In genomic region chr15:41512512-41513281, GRCh38 we compare ENCODE assay signal across 8 cellular contexts. TPM values are rescaled to one million over a fixed set of nuclear protein-coding genes. Genes with fewer than 3 reads are reported as not detected.
DNase-seq lines count a peak whose midpoint lies in the region; ATAC-seq lines count a peak whose summit lies in the region.

No MANE protein-coding gene starts in this region.

- peak; percentile 45 for DNase-seq in activated T-cell treated with anti-CD3 and anti-CD28 coated beads, Interleukin-2, amount 50 U/mL, for 1 hour
- DNase-seq in activated T-cell treated with anti-CD3 and anti-CD28 coated beads for 4 hours (no peak), right cardiac atrium (peak in 1 of 3 donors; percentile 34), NCI-H1417 treated with DMSO at 0.1 percent for 48 hours (lab: John Stamatoyannopoulos, UW) (no peak), NCI-H2196 treated with DMSO at 0.1 percent for 48 hours (lab: John Stamatoyannopoulos, UW; ENCODE audit: unreplicated experiment) (no peak)
- DNase-seq in activated CD4-positive, alpha-beta memory T cell treated with anti-CD3 and anti-CD28 coated beads for 36 hours = peak; percentile 51

- peaks cover 25% of the 10 kb centered on the region for H3K27me3 Mint-ChIP-seq in activated CD4-positive, alpha-beta memory T cell treated with anti-CD3 and anti-CD28 coated beads for 36 hours

- peak overlapping the region; percentile 52 for H3K4me3 Mint-ChIP-seq in activated CD4-positive, alpha-beta memory T cell treated with anti-CD3 and anti-CD28 coated beads for 36 hours

- H3K9ac ChIP-seq in skeletal muscle satellite cell (ENCODE audit: low read depth, low read length) = no peak overlapping the region

- WGBS in right cardiac atrium = 4% methylated on average over 60 of the region's 60 CpGs

- no peak overlapping the region for H3K27ac Mint-ChIP-seq in activated CD4-positive, alpha-beta memory T cell treated with anti-CD3 and anti-CD28 coated beads for 36 hours

- POLR2A ChIA-PET in activated CD4-positive, alpha-beta memory T cell treated with anti-CD3 and anti-CD28 coated beads for 36 hours (lab: Charles Lee) = interaction anchor here (0.6 to 1.1 kb wide), 3 partner anchors 19 to 380 kb away, joined by 3 read pairs; partner anchors contain the start of gene ITPKA

- peak overlapping the region; percentile 57 for H3K4me2 ChIP-seq in skeletal muscle satellite cell (ENCODE audit: low read length)

- peaks cover 8% of the 10 kb centered on the region for H3K36me3 Mint-ChIP-seq in activated CD4-positive, alpha-beta memory T cell treated with anti-CD3 and anti-CD28 coated beads for 36 hours

- ATAC-seq in right cardiac atrium (peak; percentile 29 to 56), HG03280 (IDR thresholded peaks at IDR 0.05; ENCODE audit: unreplicated experiment) (no peak)

- peaks cover 22% of the 10 kb centered on the region for H3K4me1 Mint-ChIP-seq in activated CD4-positive, alpha-beta memory T cell treated with anti-CD3 and anti-CD28 coated beads for 36 hours (ENCODE audit: low read depth)

- peaks cover 7% of the 10 kb centered on the region for H3K4me1 ChIP-seq in right cardiac atrium (ENCODE audit: control insufficient read depth, insufficient read depth, low read length)
- peaks cover 21% of the 10 kb centered on the region for H3K4me1 ChIP-seq in skeletal muscle satellite cell (ENCODE audit: control insufficient read depth, insufficient read depth, low read length)

- intact Hi-C loops in activated CD4-positive, alpha-beta memory T cell treated with anti-CD3 and anti-CD28 coated beads for 36 hours (cut with micrococcal nuclease) = loop anchor here (1.0 kb wide), 1 partner anchor 10 kb away; no protein-coding TSS in a partner anchor
- intact Hi-C loops in right cardiac atrium (cut with DNase I) = no loop called here

- no peaks in the 10 kb centered on the region for H3K9me3 Mint-ChIP-seq in activated CD4-positive, alpha-beta memory T cell treated with anti-CD3 and anti-CD28 coated beads for 36 hours

- no peak overlapping the region for H3K27ac ChIP-seq in right cardiac atrium (ENCODE audit: low read length)

- no peaks in the 10 kb centered on the region for H3K9me3 ChIP-seq in right cardiac atrium (ENCODE audit: control insufficient read depth, low read length)
- no peaks in the 10 kb centered on the region for H3K9me3 ChIP-seq in skeletal muscle satellite cell (replicated peaks; ENCODE audit: low read length)

- H3K27me3 ChIP-seq in right cardiac atrium (ENCODE audit: control insufficient read depth, insufficient read depth) (no peaks in the 10 kb centered on the region), skeletal muscle satellite cell (ENCODE audit: control insufficient read depth, insufficient read depth, low read length) (peaks cover 38% of the 10 kb centered on the region)

- CTCF ChIA-PET in activated CD4-positive, alpha-beta memory T cell treated with anti-CD3 and anti-CD28 coated beads for 36 hours (lab: Charles Lee) = interaction anchor here (1.6 kb wide), 1 partner anchor 47 kb away, joined by 6 read pairs; no protein-coding TSS in a partner anchor

- H3K4me3 ChIP-seq in right cardiac atrium (ENCODE audit: low read length) (peak overlapping the region; percentile 55), skeletal muscle satellite cell (ENCODE audit: low read length) (peak overlapping the region; percentile 57)

- H3K36me3 ChIP-seq in skeletal muscle satellite cell (ENCODE audit: insufficient read depth, low read length) = peaks cover 9% of the 10 kb centered on the region

RNA-seq across cellular contexts. Expression of gene LTK, which starts 0.9 kb away (rescaled TPM):
- total RNA-seq in activated CD4-positive, alpha-beta memory T cell treated with anti-CD3 and anti-CD28 coated beads for 36 hours = under 1 TPM; 0.29 to 0.34 TPM
- 1 to 10 TPM in 3 of 4 donors, under 1 TPM in 1; 0.95 to 1.5 (median 1.2) TPM for total RNA-seq in right cardiac atrium
- 1.6 TPM for polyA plus RNA-seq in right cardiac atrium
- total RNA-seq in skeletal muscle satellite cell (2012; rRNA removed) = under 0.01 and 0.25 TPM in 2 replicates

RNA-seq across cellular contexts. Expression of gene ITPKA, which starts 19.0 kb away (rescaled TPM):
- 1 to 10 TPM; 3.5 to 4.7 TPM for total RNA-seq in activated CD4-positive, alpha-beta memory T cell treated with anti-CD3 and anti-CD28 coated beads for 36 hours
- 1 to 10 TPM in 2 of 4 donors, under 1 TPM in 2; 0.36 to 1.4 (median 0.94) TPM for total RNA-seq in right cardiac atrium
- polyA plus RNA-seq in right cardiac atrium = 1.6 TPM
- 1.5 and 1.8 TPM in 2 replicates for total RNA-seq in skeletal muscle satellite cell (2012; rRNA removed)

RNA-seq across cellular contexts. Expression of gene RPAP1, which starts 31.4 kb away (rescaled TPM):
- 10 to 100 TPM; 45.0 to 49.9 TPM for total RNA-seq in activated CD4-positive, alpha-beta memory T cell treated with anti-CD3 and anti-CD28 coated beads for 36 hours
- total RNA-seq in right cardiac atrium = 10 to 100 TPM; 19.2 to 25.3 (median 19.8) TPM
- polyA plus RNA-seq in right cardiac atrium = 10.1 TPM
- total RNA-seq in skeletal muscle satellite cell (2012; rRNA removed) = 14.4 and 16.2 TPM in 2 replicates

RNA-seq across cellular contexts. Expression of gene TYRO3, which starts 46.3 kb away (rescaled TPM):
- 1 to 10 TPM; 3.1 to 4.3 TPM for total RNA-seq in activated CD4-positive, alpha-beta memory T cell treated with anti-CD3 and anti-CD28 coated beads for 36 hours
- total RNA-seq in right cardiac atrium = 10 to 100 TPM in 1 of 4 donors, 1 to 10 TPM in 3; 5.4 to 11.3 (median 7.0) TPM
- polyA plus RNA-seq in right cardiac atrium = 6.8 TPM
- 5.3 and 5.9 TPM in 2 replicates for total RNA-seq in skeletal muscle satellite cell (2012; rRNA removed)

Comparison
In these comparisons a context has a peak if more than half of its experiments do, and no peak if none do; other contexts are left out.
1. DNase-seq: peak in activated T-cell treated with anti-CD3 and anti-CD28 coated beads, Interleukin-2, amount 50 U/mL, for 1 hour (single experiment) and activated CD4-positive, alpha-beta memory T cell treated with anti-CD3 and anti-CD28 coated beads for 36 hours (single experiment); none in activated T-cell treated with anti-CD3 and anti-CD28 coated beads for 4 hours (single experiment), NCI-H1417 treated with DMSO at 0.1 percent for 48 hours (single experiment) and NCI-H2196 treated with DMSO at 0.1 percent for 48 hours (single experiment).